Comparison of ENCODE assay signal across 13 cellular contexts in the genomic region with DNA sequence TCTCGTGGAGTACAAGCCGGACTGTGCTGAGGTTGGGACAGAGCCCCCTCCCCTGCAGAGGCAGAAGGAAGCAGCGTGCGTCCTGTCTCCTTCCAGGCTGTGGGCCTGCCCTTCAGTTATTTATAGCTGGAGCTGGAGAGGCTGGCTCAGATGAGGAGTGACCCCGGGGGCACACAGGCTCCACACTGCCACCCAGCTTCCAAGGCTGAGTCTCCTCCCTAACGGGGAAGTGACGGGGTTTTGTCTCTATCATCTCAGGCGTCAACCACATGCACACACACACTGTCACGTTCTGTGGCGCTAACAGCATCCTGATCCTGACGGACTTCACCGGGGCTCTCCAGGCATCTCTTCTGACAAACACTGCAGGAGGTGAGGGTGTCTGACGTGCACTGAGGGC. TPM values are rescaled to one million over a fixed set of nuclear protein-coding genes. Genes with fewer than 3 reads are reported as not detected.
DNase-seq lines count a peak whose midpoint lies in the region; TF ChIP-seq lines count a peak whose summit lies in the region.
"Had no signal": no experiment of that assay in that cellular context is flagged by ENCODE, and none has a peak within 500 bp of the region (broad histone marks: within the 10 kb centered on the region; RNA-seq: fewer than 3 reads in every experiment).

No MANE protein-coding gene starts in this region.

- peaks cover 36% of the 10 kb centered on the region for H3K4me1 ChIP-seq in NT2/D1 (ENCODE audit: insufficient read depth, insufficient read length)
- H3K4me1 ChIP-seq in endodermal cell (ENCODE audit: control insufficient read depth, insufficient read depth, low read length), result no peaks in the 10 kb centered on the region

- H3K9ac ChIP-seq in NT2/D1 (ENCODE audit: insufficient read length, low read depth), result peak overlapping the region; percentile 27
- no peak overlapping the region for H3K9ac ChIP-seq in endodermal cell (ENCODE audit: extremely low read depth, low read length, poor library complexity, severe bottlenecking)
- H3K9ac ChIP-seq in neural cell (ENCODE audit: low read length), result no peak overlapping the region

- H3K36me3 Mint-ChIP-seq in endodermal cell (ENCODE audit: low read depth), result peaks cover 34% of the 10 kb centered on the region

- WGBS in endodermal cell (ENCODE audit: insufficient coverage in 1 of 2, insufficient read length in 1 of 2), 2 experiments, result 78 to 93% methylated on average over 7 to 13 of the region's 13 CpGs

- H3K27me3 ChIP-seq in NT2/D1 (ENCODE audit: insufficient read depth, insufficient read length) (peaks cover 5% of the 10 kb centered on the region), endodermal cell (ENCODE audit: control insufficient read depth, insufficient read depth, low read length, poor library complexity, severe bottlenecking) (no peaks in the 10 kb centered on the region), neural cell (ENCODE audit: insufficient read depth, low read depth, low read length) (no peaks in the 10 kb centered on the region)
- H3K27me3 ChIP-seq: body of pancreas, SJSA1 had no signal

- H3K27ac ChIP-seq in endodermal cell (ENCODE audit: low read depth, low read length), result peak overlapping the region; percentile 53
- no peak overlapping the region for H3K27ac ChIP-seq in neural cell (ENCODE audit: low read length)
- H3K27ac ChIP-seq: body of pancreas, SJSA1 had no signal

- no peak overlapping the region for H3K4me2 ChIP-seq in neural cell (ENCODE audit: low read length)

- H3F3A ChIP-seq in neural cell (ENCODE audit: insufficient read depth, low read length, poor library complexity, severe bottlenecking), result no peaks in the 10 kb centered on the region

- peak; percentile 77 for DNase-seq in GDM1 (lab: John Stamatoyannopoulos, UW)
- no peak for DNase-seq in NT2/D1 (ENCODE audit: low read depth, low spot score)
- peak; percentile 59 for DNase-seq in endodermal cell
- no peak for DNase-seq in cortex of kidney (lab: John Stamatoyannopoulos, UW)
- DNase-seq in stimulated activated CD8-positive, alpha-beta memory T cell treated with anti-CD3 and anti-CD28 coated beads, Interleukin-4, amount 100 ng/mL, for 48 hours, result no peak
- no peak for DNase-seq in NCI-H524 treated with DMSO at 0.1 percent for 48 hours (lab: John Stamatoyannopoulos, UW)
- DNase-seq: activated CD4-positive, alpha-beta T cell treated with anti-CD3 and anti-CD28 coated beads for 48 hours; body of pancreas; NCI-H1417 treated with DMSO at 0.1 percent for 48 hours; NCI-H526 treated with DMSO at 0.1 percent for 48 hours had no signal

- H3K27ac Mint-ChIP-seq in endodermal cell, result no peak overlapping the region

- no peak for TF ChIP-seq RAD21 in neural cell (conservative IDR thresholded peaks at IDR 0.05)

- TF ChIP-seq EP300 in neural cell (conservative IDR thresholded peaks at IDR 0.05; ENCODE audit: poor library complexity, severe bottlenecking), result no peak

- H3K36me3 ChIP-seq in NT2/D1 (ENCODE audit: insufficient read depth, insufficient read length, low read length), result no peaks in the 10 kb centered on the region
- peaks cover 6% of the 10 kb centered on the region for H3K36me3 ChIP-seq in endodermal cell (ENCODE audit: control insufficient read depth, insufficient read depth, low read length)
- H3K36me3 ChIP-seq in neural cell (ENCODE audit: insufficient read depth, low read length), result no peaks in the 10 kb centered on the region

- H3K4me3 ChIP-seq in NT2/D1 (ENCODE audit: insufficient read length, low read depth) (no peak overlapping the region), endodermal cell (ENCODE audit: low read length) (no peak overlapping the region), neural cell (ENCODE audit: low read length) (no peak overlapping the region)
- H3K4me3 ChIP-seq: body of pancreas, SJSA1 had no signal

- H2AFZ ChIP-seq in neural cell (ENCODE audit: low read depth, low read length), result no peak overlapping the region

- H3K9me3 Mint-ChIP-seq in endodermal cell, result no peaks in the 10 kb centered on the region

- H3K9me2 ChIP-seq in neural cell (ENCODE audit: insufficient read depth, low read length), result no peaks in the 10 kb centered on the region

- no peak overlapping the region for H3K4me3 Mint-ChIP-seq in endodermal cell

- no peaks in the 10 kb centered on the region for H3K79me2 ChIP-seq in neural cell (replicated peaks; ENCODE audit: insufficient read depth, low read length)

- H3K27me3 Mint-ChIP-seq in endodermal cell (ENCODE audit: insufficient read depth), result no peaks in the 10 kb centered on the region

- H3K9me3 ChIP-seq in NT2/D1 (ENCODE audit: insufficient read depth, low read length) (no peaks in the 10 kb centered on the region; the same call in 1 of the 2 replicates), endodermal cell (ENCODE audit: control insufficient read depth, low read length) (no peaks in the 10 kb centered on the region), neural cell (ENCODE audit: low read length) (no peaks in the 10 kb centered on the region)
- H3K9me3 ChIP-seq: body of pancreas, SJSA1 had no signal

- peaks cover 2% of the 10 kb centered on the region for H3K4me1 Mint-ChIP-seq in endodermal cell

- no peaks in the 10 kb centered on the region for H4K20me1 ChIP-seq in neural cell (ENCODE audit: insufficient read depth)

- TF ChIP-seq CTCF in endodermal cell (conservative IDR thresholded peaks at IDR 0.05), result peak; percentile 20
- TF ChIP-seq CTCF in neural cell (IDR thresholded peaks at IDR 0.05; ENCODE audit: poor library complexity, severe bottlenecking), result peak; percentile 20

TF ChIP-seq in neural cell, 6 proteins besides CTCF, POLR2A, EP300 and RAD21:
- TF ChIP-seq TAF1 (IDR thresholded peaks at IDR 0.05; ENCODE audit: low read depth), result no peak
- TF ChIP-seq, protein P1, sequence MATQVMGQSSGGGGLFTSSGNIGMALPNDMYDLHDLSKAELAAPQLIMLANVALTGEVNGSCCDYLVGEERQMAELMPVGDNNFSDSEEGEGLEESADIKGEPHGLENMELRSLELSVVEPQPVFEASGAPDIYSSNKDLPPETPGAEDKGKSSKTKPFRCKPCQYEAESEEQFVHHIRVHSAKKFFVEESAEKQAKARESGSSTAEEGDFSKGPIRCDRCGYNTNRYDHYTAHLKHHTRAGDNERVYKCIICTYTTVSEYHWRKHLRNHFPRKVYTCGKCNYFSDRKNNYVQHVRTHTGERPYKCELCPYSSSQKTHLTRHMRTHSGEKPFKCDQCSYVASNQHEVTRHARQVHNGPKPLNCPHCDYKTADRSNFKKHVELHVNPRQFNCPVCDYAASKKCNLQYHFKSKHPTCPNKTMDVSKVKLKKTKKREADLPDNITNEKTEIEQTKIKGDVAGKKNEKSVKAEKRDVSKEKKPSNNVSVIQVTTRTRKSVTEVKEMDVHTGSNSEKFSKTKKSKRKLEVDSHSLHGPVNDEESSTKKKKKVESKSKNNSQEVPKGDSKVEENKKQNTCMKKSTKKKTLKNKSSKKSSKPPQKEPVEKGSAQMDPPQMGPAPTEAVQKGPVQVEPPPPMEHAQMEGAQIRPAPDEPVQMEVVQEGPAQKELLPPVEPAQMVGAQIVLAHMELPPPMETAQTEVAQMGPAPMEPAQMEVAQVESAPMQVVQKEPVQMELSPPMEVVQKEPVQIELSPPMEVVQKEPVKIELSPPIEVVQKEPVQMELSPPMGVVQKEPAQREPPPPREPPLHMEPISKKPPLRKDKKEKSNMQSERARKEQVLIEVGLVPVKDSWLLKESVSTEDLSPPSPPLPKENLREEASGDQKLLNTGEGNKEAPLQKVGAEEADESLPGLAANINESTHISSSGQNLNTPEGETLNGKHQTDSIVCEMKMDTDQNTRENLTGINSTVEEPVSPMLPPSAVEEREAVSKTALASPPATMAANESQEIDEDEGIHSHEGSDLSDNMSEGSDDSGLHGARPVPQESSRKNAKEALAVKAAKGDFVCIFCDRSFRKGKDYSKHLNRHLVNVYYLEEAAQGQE (IDR thresholded peaks at IDR 0.05; ENCODE audit: borderline replicate concordance), result no peak
- TF ChIP-seq SMC3 (conservative IDR thresholded peaks at IDR 0.05; ENCODE audit: poor library complexity), result no peak
- no peak for TF ChIP-seq EZH2 (IDR thresholded peaks at IDR 0.05; ENCODE audit: borderline replicate concordance, insufficient read depth, low read length, poor library complexity, severe bottlenecking)
- no peak for TF ChIP-seq MXI1 (conservative IDR thresholded peaks at IDR 0.05; ENCODE audit: poor library complexity, severe bottlenecking)

RNA-seq across cellular contexts. Expression of gene AMZ1, which starts 25.4 kb away (rescaled TPM):
- total RNA-seq in endodermal cell, result 1 to 10 TPM in 1 of 2 donors, under 1 TPM in 1; 0.66 to 1.6 TPM
- polyA plus RNA-seq in endodermal cell (2013, experiment 1 of 2), result 0.07 TPM
- not detected for polyA plus RNA-seq in endodermal cell (2013, experiment 2 of 2)
- not detected in 2 replicates for polyA plus RNA-seq in neural cell
- polyA minus RNA-seq in neural cell, result not detected in 2 replicates
- total RNA-seq: body of pancreas, HT-29 had no signal

Comparison
In these comparisons a context has a peak if more than half of its experiments do, and no peak if none do; other contexts are left out.
1. DNase-seq: peak in GDM1 (single experiment) and endodermal cell (single experiment); none in NT2/D1 (single experiment), cortex of kidney (single experiment), stimulated activated CD8-positive, alpha-beta memory T cell treated with anti-CD3 and anti-CD28 coated beads, Interleukin-4, amount 100 ng/mL, for 48 hours (single experiment) and NCI-H524 treated with DMSO at 0.1 percent for 48 hours (single experiment).